19 cellular contexts compared by ENCODE assay signal in genomic region chr20:46352370-46352938, GRCh38. TPM values are rescaled to one million over a fixed set of nuclear protein-coding genes. Genes with fewer than 3 reads are reported as not detected.
"Had no signal": no experiment of that assay in that cellular context is flagged by ENCODE, and none has a peak within 500 bp of the region (broad histone marks: within the 10 kb centered on the region; RNA-seq: fewer than 3 reads in every experiment).

No MANE protein-coding gene starts in this region.

- H3K27ac Mint-ChIP-seq: nephron progenitor cell; T-helper 1 cell treated with Interleukin-12 subunit alpha and Interleukin-12 subunit beta and Interleukin-4 antibody, amounts not matched to agents 30 μg/mL and 1 μg/mL, for 36 hours; type B pancreatic cell had no signal

- H3K9me3 Mint-ChIP-seq: nephron progenitor cell; T-helper 1 cell treated with Interleukin-12 subunit alpha and Interleukin-12 subunit beta and Interleukin-4 antibody, amounts not matched to agents 30 μg/mL and 1 μg/mL, for 36 hours; type B pancreatic cell had no signal

- ATAC-seq: left colon, psoas muscle, right cardiac atrium had no signal

- H3K4me3 Mint-ChIP-seq: nephron progenitor cell; T-helper 1 cell treated with Interleukin-12 subunit alpha and Interleukin-12 subunit beta and Interleukin-4 antibody, amounts not matched to agents 30 μg/mL and 1 μg/mL, for 36 hours; type B pancreatic cell had no signal

- DNase-seq: activated CD4-positive, alpha-beta T cell treated with anti-CD3 and anti-CD28 coated beads for 1 hour; activated CD4-positive, alpha-beta T cell treated with anti-CD3 and anti-CD28 coated beads, Interleukin-2, amount 50 U/mL, for 4 hours; activated naive CD4-positive, alpha-beta T cell; cerebellar nuclear complex; cortex of kidney; erythroblast; foreskin melanocyte; glutamatergic neuron; hippocampal formation; left colon; midbrain; nephron progenitor cell; ovary; psoas muscle; testis had no signal

- H3K27me3 Mint-ChIP-seq: type B pancreatic cell had no signal

RNA-seq across cellular contexts. Expression of gene CDH22, which starts 44.2 kb away (rescaled TPM):
- total RNA-seq: ascending aorta had no signal
